Comparison of ENCODE assay signal across 12 cellular contexts in genomic region chr1:111665527-111665926, GRCh38.
"Had no signal": no experiment of that assay in that cellular context is flagged by ENCODE, and none has a peak within 500 bp of the region (broad histone marks: within the 10 kb centered on the region; RNA-seq: fewer than 3 reads in every experiment).

No MANE protein-coding gene starts in this region.

- H3K27ac ChIP-seq: upper lobe of right lung had no signal

- H3K9me3 Mint-ChIP-seq: activated naive CD8-positive, alpha-beta T cell treated with anti-CD3 and anti-CD28 coated beads, Interleukin-2, amount 10 ng/mL, durations not matched to agents 7 days and 5 days; memory B cell; stimulated activated effector memory CD8-positive, alpha-beta T cell treated with anti-CD3 and anti-CD28 coated beads, Interleukin-12 subunit alpha, Interleukin-12 subunit beta, amount 100 ng/mL, for 72 hours had no signal

- H3K27me3 ChIP-seq: dorsolateral prefrontal cortex, upper lobe of right lung had no signal

- H3K4me3 Mint-ChIP-seq: activated naive CD8-positive, alpha-beta T cell treated with anti-CD3 and anti-CD28 coated beads, Interleukin-2, amount 10 ng/mL, durations not matched to agents 7 days and 5 days; memory B cell; stimulated activated effector memory CD8-positive, alpha-beta T cell treated with anti-CD3 and anti-CD28 coated beads, Interleukin-12 subunit alpha, Interleukin-12 subunit beta, amount 100 ng/mL, for 72 hours had no signal

- H3K4me3 ChIP-seq: dorsolateral prefrontal cortex, smooth muscle cell, upper lobe of right lung had no signal

- DNase-seq: activated CD4-positive, alpha-beta T cell treated with anti-CD3 and anti-CD28 coated beads, Interleukin-2, amount 50 U/mL, for 48 hours; activated CD4-positive, CD25-positive, alpha-beta regulatory T cell; activated CD8-positive, alpha-beta memory T cell treated with anti-CD3 and anti-CD28 coated beads, Interleukin-2, amount 50 U/mL, for 48 hours; activated naive CD8-positive, alpha-beta T cell treated with anti-CD3 and anti-CD28 coated beads, Interleukin-2, amount 10 ng/mL, durations not matched to agents 7 days and 5 days; aorta; dorsolateral prefrontal cortex; SHP77; upper lobe of right lung had no signal

- ATAC-seq: left lobe of liver; stimulated activated effector memory CD8-positive, alpha-beta T cell treated with anti-CD3 and anti-CD28 coated beads, Interleukin-12 subunit alpha, Interleukin-12 subunit beta, amount 100 ng/mL, for 72 hours; upper lobe of right lung had no signal

- H3K27ac Mint-ChIP-seq: activated naive CD8-positive, alpha-beta T cell treated with anti-CD3 and anti-CD28 coated beads, Interleukin-2, amount 10 ng/mL, durations not matched to agents 7 days and 5 days had no signal

- H3K9me3 ChIP-seq: upper lobe of right lung had no signal

- H3K4me2 ChIP-seq: smooth muscle cell had no signal

- H3K27me3 Mint-ChIP-seq: activated naive CD8-positive, alpha-beta T cell treated with anti-CD3 and anti-CD28 coated beads, Interleukin-2, amount 10 ng/mL, durations not matched to agents 7 days and 5 days; memory B cell had no signal
